12 cellular contexts compared by ENCODE assay signal in genomic region chr2:62409442-62409841, GRCh38.
DNase-seq lines count a peak whose midpoint lies in the region; ATAC-seq and TF ChIP-seq lines count a peak whose summit lies in the region.
"Had no signal": no experiment of that assay in that cellular context is flagged by ENCODE, and none has a peak within 500 bp of the region (broad histone marks: within the 10 kb centered on the region; RNA-seq: fewer than 3 reads in every experiment).

No MANE protein-coding gene starts in this region.

- no peak overlapping the region for H3K4me3 Mint-ChIP-seq in mesothelial cell of epicardium
- H3K4me3 Mint-ChIP-seq: T-cell had no signal

- peak overlapping the region; percentile 90 for H3K27ac ChIP-seq in cingulate gyrus (ENCODE audit: low read depth, low read length)

- peaks cover 45% of the 10 kb centered on the region for H3K4me1 Mint-ChIP-seq in mesothelial cell of epicardium

- no peak for ATAC-seq in GM21737 (IDR thresholded peaks at IDR 0.05; ENCODE audit: unreplicated experiment)
- no peak for ATAC-seq in HG03354 (IDR thresholded peaks at IDR 0.05; ENCODE audit: poor library complexity, severe bottlenecking, unreplicated experiment)
- ATAC-seq: T-cell had no signal

- no peaks in the 10 kb centered on the region for H3K9me3 Mint-ChIP-seq in mesothelial cell of epicardium
- H3K9me3 Mint-ChIP-seq: T-cell had no signal

- H3K27ac Mint-ChIP-seq in mesothelial cell of epicardium = peak overlapping the region; percentile 43
- H3K27ac Mint-ChIP-seq: T-cell had no signal

- peak; percentile 46 for DNase-seq in EH (ENCODE audit: low read depth)
- DNase-seq in M059J (ENCODE audit: low read depth) = peak; percentile 68
- DNase-seq in mesothelial cell of epicardium (ENCODE audit: low spot score in 2 of 2, unreplicated experiment in 2 of 2) = no peak
- DNase-seq in NOMO-1 treated with DMSO at 0.1 percent for 48 hours (lab: John Stamatoyannopoulos, UW; ENCODE audit: unreplicated experiment) = no peak
- DNase-seq in mucosa of gallbladder (ENCODE audit: low spot score) = no peak
- DNase-seq: activated T-cell treated with anti-CD3 and anti-CD28 coated beads for 4 hours, NCI-H1694, NCI-H510A, T-cell had no signal

- no peaks in the 10 kb centered on the region for H3K36me3 Mint-ChIP-seq in mesothelial cell of epicardium
- H3K36me3 Mint-ChIP-seq: T-cell had no signal

- no peaks in the 10 kb centered on the region for H3K27me3 Mint-ChIP-seq in mesothelial cell of epicardium (ENCODE audit: low read depth)
- H3K27me3 Mint-ChIP-seq: T-cell had no signal

- no peak for TF ChIP-seq CTCF in mesothelial cell of epicardium (IDR thresholded peaks at IDR 0.05; ENCODE audit: unreplicated experiment)

Comparison
In these comparisons a context has a peak if more than half of its experiments do, and no peak if none do; other contexts are left out.
1. DNase-seq: peak in EH (single experiment) and M059J (single experiment); none in mesothelial cell of epicardium (0 of 2), NOMO-1 treated with DMSO at 0.1 percent for 48 hours (single experiment) and mucosa of gallbladder (single experiment).